In the genomic region with DNA sequence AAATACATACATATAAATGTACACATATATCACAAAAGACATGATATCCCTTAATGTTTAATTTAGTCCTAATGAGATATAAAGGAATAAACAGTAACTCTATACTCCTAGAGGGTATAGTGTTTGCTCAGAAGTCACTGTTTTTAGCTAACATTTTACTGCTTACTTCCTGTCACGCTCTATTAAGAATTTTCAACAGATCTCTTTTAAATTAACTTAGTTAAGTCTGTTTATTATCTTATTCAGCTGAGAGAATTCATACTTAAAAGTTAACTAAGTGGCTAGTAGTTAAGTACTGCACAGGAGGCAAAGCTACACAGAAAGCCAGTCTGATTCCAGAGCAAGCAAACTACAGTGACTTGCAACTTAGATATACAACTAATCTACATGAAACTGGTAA, we compare ENCODE assay signal across 13 cellular contexts. TPM values are rescaled to one million over a fixed set of nuclear protein-coding genes. Genes with fewer than 3 reads are reported as not detected.
DNase-seq lines count a peak whose midpoint lies in the region; ATAC-seq and TF ChIP-seq lines count a peak whose summit lies in the region.
"Had no signal": no experiment of that assay in that cellular context is flagged by ENCODE, and none has a peak within 500 bp of the region (broad histone marks: within the 10 kb centered on the region; RNA-seq: fewer than 3 reads in every experiment).

No MANE protein-coding gene starts in this region.

- H3K4me2 ChIP-seq in BLaER1: peak overlapping the region; percentile 3; the same call in 1 of the 2 replicates
- H3K4me2 ChIP-seq: GM23338 had no signal

- no peak for TF ChIP-seq CTCF in HEK293 (tag by site-specific recombination; IDR thresholded peaks at IDR 0.05)
- no peak for TF ChIP-seq CTCF in nephron progenitor cell (IDR thresholded peaks at IDR 0.05)

- H3K27ac Mint-ChIP-seq in T-cell: peak overlapping the region; percentile 9 to 11
- H3K27ac Mint-ChIP-seq in nephron progenitor cell: peak overlapping the region; percentile 11
- H3K27ac Mint-ChIP-seq: GM23338 had no signal

- ATAC-seq in T-cell (replicated peaks in 1 of 4): no peak
- ATAC-seq in HG03571 (IDR thresholded peaks at IDR 0.05; ENCODE audit: unreplicated experiment): no peak
- ATAC-seq: GM23338 had no signal

- H3K4me1 Mint-ChIP-seq in T-cell: peaks cover 0 to 6% (median 5%) of the 10 kb centered on the region in 3 donors
- peaks cover 14% of the 10 kb centered on the region for H3K4me1 Mint-ChIP-seq in nephron progenitor cell
- H3K4me1 Mint-ChIP-seq: GM23338 had no signal

- H3K4me1 ChIP-seq in BLaER1 (peaks cover 9% of the 10 kb centered on the region; the same call in 1 of the 2 replicates), HEK293 (ENCODE audit: control insufficient read depth, insufficient read depth, low read length) (0 out of 2 replicates have a peak, but pooled peaks cover 4% of the 10 kb centered on the region)

- H3K36me3 Mint-ChIP-seq in T-cell: peaks cover 10% of the 10 kb centered on the region
- peaks cover 34% of the 10 kb centered on the region for H3K36me3 Mint-ChIP-seq in nephron progenitor cell (ENCODE audit: low read depth)

- H3K27me3 ChIP-seq in BLaER1: no peaks in the 10 kb centered on the region
- H3K27me3 ChIP-seq: SJCRH30 had no signal

- H3K9me3 ChIP-seq in BLaER1: no peaks in the 10 kb centered on the region
- no peaks in the 10 kb centered on the region for H3K9me3 ChIP-seq in HEK293 (ENCODE audit: control insufficient read depth, insufficient read depth, low read depth, low read length)
- H3K9me3 ChIP-seq: SJCRH30 had no signal

- H3K27ac ChIP-seq in BLaER1 (no peak overlapping the region), HEK293 (ENCODE audit: extremely low read depth, low read depth, low read length) (no peak overlapping the region)
- H3K27ac ChIP-seq: SJCRH30 had no signal

- peaks cover 20% of the 10 kb centered on the region for H3K36me3 ChIP-seq in BLaER1
- peaks cover 3 to 11% of the 10 kb centered on the region in 2 experiments; a peak in 2 of 3 replicates for H3K36me3 ChIP-seq in HEK293 (ENCODE audit: control insufficient read depth in 2 of 2, insufficient read depth in 1 of 2, low read length in 2 of 2)

- H4K20me1 ChIP-seq in BLaER1: no peaks in the 10 kb centered on the region

- no peak overlapping the region for H3K9ac ChIP-seq in BLaER1

- POLR2A ChIA-PET in HEK293 (lab: Yijun Ruan, JAX) (no interaction called here), T-cell (lab: Charles Lee) (interaction anchor here in 1 of 2 donors (0.7 kb wide), 1 partner anchor 130 kb away, joined by 4 read pairs; no protein-coding TSS in a partner anchor)

- H3K4me3 ChIP-seq in BLaER1: no peak overlapping the region
- no peak overlapping the region for H3K4me3 ChIP-seq in HEK293 (ENCODE audit: low read depth, low read length)
- H3K4me3 ChIP-seq: GM23338, SJCRH30 had no signal

- H3K9me3 Mint-ChIP-seq in T-cell: no peaks in the 10 kb centered on the region
- H3K9me3 Mint-ChIP-seq in nephron progenitor cell: peaks cover 4% of the 10 kb centered on the region

- no peaks in the 10 kb centered on the region for H3K27me3 Mint-ChIP-seq in T-cell
- H3K27me3 Mint-ChIP-seq in nephron progenitor cell (ENCODE audit: low read depth, poor library complexity): no peaks in the 10 kb centered on the region

- CTCF ChIA-PET in HEK293 (lab: Yijun Ruan, JAX): interaction anchor here (0.6 to 1.4 kb wide), 5 partner anchors 34 to 1093 kb away, joined by 3 to 4 read pairs (median 4); no protein-coding TSS in a partner anchor
- CTCF ChIA-PET in T-cell (lab: Charles Lee): interaction anchor here (0.6 to 1.7 kb wide), 8 partner anchors 9 to 1685 kb away, joined by 3 to 9 read pairs (median 4); no protein-coding TSS in a partner anchor

- no peak overlapping the region for H3K4me3 Mint-ChIP-seq in T-cell
- H3K4me3 Mint-ChIP-seq in nephron progenitor cell: no peak overlapping the region
- H3K4me3 Mint-ChIP-seq: GM23338 had no signal

- no peak for DNase-seq in T-cell
- no peak for DNase-seq in nephron progenitor cell
- no peak for DNase-seq in RPMI8226
- DNase-seq in H4 (ENCODE audit: low spot score): no peak
- DNase-seq: AML-193, NCI-H187 treated with DMSO at 0.1 percent for 48 hours, NCI-H82, T-helper 1 cell had no signal

TF ChIP-seq in HEK293, 187 proteins besides CTCF, POLR2A, EP300 and RAD21:
- TF ChIP-seq FEZF1 (tag by site-specific recombination; IDR thresholded peaks at IDR 0.05) (peak; percentile 46; the same call in 1 of the 2 replicates), OSR2 (tag by site-specific recombination; IDR thresholded peaks at IDR 0.05) (peak; percentile 64), ZNF23 (tag by site-specific recombination; IDR thresholded peaks at IDR 0.05; ENCODE audit: borderline replicate concordance) (no peak), ZNF664 (tag by site-specific recombination; IDR thresholded peaks at IDR 0.05) (peak; percentile 53; the same call in 1 of the 2 replicates)
- TF ChIP-seq, protein P1, sequence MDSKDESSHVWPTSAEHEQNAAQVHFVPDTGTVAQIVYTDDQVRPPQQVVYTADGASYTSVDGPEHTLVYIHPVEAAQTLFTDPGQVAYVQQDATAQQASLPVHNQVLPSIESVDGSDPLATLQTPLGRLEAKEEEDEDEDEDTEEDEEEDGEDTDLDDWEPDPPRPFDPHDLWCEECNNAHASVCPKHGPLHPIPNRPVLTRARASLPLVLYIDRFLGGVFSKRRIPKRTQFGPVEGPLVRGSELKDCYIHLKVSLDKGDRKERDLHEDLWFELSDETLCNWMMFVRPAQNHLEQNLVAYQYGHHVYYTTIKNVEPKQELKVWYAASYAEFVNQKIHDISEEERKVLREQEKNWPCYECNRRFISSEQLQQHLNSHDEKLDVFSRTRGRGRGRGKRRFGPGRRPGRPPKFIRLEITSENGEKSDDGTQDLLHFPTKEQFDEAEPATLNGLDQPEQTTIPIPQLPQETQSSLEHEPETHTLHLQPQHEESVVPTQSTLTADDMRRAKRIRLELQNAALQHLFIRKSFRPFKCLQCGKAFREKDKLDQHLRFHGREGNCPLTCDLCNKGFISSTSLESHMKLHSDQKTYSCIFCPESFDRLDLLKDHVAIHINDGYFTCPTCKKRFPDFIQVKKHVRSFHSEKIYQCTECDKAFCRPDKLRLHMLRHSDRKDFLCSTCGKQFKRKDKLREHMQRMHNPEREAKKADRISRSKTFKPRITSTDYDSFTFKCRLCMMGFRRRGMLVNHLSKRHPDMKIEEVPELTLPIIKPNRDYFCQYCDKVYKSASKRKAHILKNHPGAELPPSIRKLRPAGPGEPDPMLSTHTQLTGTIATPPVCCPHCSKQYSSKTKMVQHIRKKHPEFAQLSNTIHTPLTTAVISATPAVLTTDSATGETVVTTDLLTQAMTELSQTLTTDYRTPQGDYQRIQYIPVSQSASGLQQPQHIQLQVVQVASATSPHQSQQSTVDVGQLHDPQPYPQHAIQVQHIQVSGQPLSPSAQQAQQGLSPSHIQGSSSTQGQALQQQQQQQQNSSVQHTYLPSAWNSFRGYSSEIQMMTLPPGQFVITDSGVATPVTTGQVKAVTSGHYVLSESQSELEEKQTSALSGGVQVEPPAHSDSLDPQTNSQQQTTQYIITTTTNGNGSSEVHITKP (tag by site-specific recombination; IDR thresholded peaks at IDR 0.05): no peak
- TF ChIP-seq, protein P2, sequence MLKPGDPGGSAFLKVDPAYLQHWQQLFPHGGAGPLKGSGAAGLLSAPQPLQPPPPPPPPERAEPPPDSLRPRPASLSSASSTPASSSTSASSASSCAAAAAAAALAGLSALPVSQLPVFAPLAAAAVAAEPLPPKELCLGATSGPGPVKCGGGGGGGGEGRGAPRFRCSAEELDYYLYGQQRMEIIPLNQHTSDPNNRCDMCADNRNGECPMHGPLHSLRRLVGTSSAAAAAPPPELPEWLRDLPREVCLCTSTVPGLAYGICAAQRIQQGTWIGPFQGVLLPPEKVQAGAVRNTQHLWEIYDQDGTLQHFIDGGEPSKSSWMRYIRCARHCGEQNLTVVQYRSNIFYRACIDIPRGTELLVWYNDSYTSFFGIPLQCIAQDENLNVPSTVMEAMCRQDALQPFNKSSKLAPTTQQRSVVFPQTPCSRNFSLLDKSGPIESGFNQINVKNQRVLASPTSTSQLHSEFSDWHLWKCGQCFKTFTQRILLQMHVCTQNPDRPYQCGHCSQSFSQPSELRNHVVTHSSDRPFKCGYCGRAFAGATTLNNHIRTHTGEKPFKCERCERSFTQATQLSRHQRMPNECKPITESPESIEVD (tag by site-specific recombination; IDR thresholded peaks at IDR 0.05): peak; percentile 72
- TF ChIP-seq, protein P3, sequence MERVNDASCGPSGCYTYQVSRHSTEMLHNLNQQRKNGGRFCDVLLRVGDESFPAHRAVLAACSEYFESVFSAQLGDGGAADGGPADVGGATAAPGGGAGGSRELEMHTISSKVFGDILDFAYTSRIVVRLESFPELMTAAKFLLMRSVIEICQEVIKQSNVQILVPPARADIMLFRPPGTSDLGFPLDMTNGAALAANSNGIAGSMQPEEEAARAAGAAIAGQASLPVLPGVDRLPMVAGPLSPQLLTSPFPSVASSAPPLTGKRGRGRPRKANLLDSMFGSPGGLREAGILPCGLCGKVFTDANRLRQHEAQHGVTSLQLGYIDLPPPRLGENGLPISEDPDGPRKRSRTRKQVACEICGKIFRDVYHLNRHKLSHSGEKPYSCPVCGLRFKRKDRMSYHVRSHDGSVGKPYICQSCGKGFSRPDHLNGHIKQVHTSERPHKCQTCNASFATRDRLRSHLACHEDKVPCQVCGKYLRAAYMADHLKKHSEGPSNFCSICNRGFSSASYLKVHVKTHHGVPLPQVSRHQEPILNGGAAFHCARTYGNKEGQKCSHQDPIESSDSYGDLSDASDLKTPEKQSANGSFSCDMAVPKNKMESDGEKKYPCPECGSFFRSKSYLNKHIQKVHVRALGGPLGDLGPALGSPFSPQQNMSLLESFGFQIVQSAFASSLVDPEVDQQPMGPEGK (tag by site-specific recombination; IDR thresholded peaks at IDR 0.05): no peak
- TF ChIP-seq, protein P4, sequence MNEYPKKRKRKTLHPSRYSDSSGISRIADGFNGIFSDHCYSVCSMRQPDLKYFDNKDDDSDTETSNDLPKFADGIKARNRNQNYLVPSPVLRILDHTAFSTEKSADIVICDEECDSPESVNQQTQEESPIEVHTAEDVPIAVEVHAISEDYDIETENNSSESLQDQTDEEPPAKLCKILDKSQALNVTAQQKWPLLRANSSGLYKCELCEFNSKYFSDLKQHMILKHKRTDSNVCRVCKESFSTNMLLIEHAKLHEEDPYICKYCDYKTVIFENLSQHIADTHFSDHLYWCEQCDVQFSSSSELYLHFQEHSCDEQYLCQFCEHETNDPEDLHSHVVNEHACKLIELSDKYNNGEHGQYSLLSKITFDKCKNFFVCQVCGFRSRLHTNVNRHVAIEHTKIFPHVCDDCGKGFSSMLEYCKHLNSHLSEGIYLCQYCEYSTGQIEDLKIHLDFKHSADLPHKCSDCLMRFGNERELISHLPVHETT (tag by site-specific recombination; IDR thresholded peaks at IDR 0.05): no peak

RNA-seq across cellular contexts. Expression of a gene that starts 39.9 kb away (rescaled TPM):
- total RNA-seq in T-cell: 1 to 10 TPM; 6.3 to 9.3 (median 7.1) TPM
- 20.2 and 22.3 TPM in 2 replicates for total RNA-seq in H4 (2014; rRNA removed; shearing (Covaris generic))
